ENCODE assay signal across 2 cellular contexts in genomic region chr3:9078561-9079240, GRCh38.
TF ChIP-seq lines count a peak whose summit lies in the region.

No MANE protein-coding gene starts in this region.

TF ChIP-seq in HEK293T, 16 proteins besides CTCF, POLR2A, EP300 and RAD21 (continued from another document):
- TF ChIP-seq PKNOX1 (IDR thresholded peaks at IDR 0.05) (no peak), LEF1 (IDR thresholded peaks at IDR 0.05; ENCODE audit: borderline replicate concordance) (no peak), ARNT (IDR thresholded peaks at IDR 0.05) (no peak), HDGF (IDR thresholded peaks at IDR 0.05; ENCODE audit: borderline replicate concordance) (no peak), TARDBP (IDR thresholded peaks at IDR 0.05) (no peak), BHLHE40 (IDR thresholded peaks at IDR 0.05; ENCODE audit: borderline replicate concordance) (no peak), NFRKB (IDR thresholded peaks at IDR 0.05) (no peak), ZNF384 (IDR thresholded peaks at IDR 0.05) (no peak), FOXK2 (IDR thresholded peaks at IDR 0.05) (no peak)

TF ChIP-seq in K562, 482 proteins besides CTCF, POLR2A, EP300 and RAD21 (continued from another document):
- TF ChIP-seq PHF20 (IDR thresholded peaks at IDR 0.05; ENCODE audit: partially characterized antibody) (no peak), REST (CRISPR knock-in tag; IDR thresholded peaks at IDR 0.05; ENCODE audit: low read depth) (no peak), CREB5 (CRISPR knock-in tag; IDR thresholded peaks at IDR 0.05) (no peak), NCOA4 (IDR thresholded peaks at IDR 0.05; ENCODE audit: partially characterized antibody) (no peak), CBX3 (IDR thresholded peaks at IDR 0.05; ENCODE audit: borderline replicate concordance in 1 of 2, low read length in 2 of 2) (no peak), HDAC3 (IDR thresholded peaks at IDR 0.05; ENCODE audit: borderline replicate concordance, partially characterized antibody) (no peak), BHLHE40 (IDR thresholded peaks at IDR 0.05; ENCODE audit: low read length) (no peak), MAFG (tag; conservative IDR thresholded peaks at IDR 0.05) (peak; percentile 40; the same call in 1 of the 2 replicates), ZNF316 (IDR thresholded peaks at IDR 0.05) (peak; percentile 50; the same call in 1 of the 2 replicates), TEAD4 (IDR thresholded peaks at IDR 0.05; ENCODE audit: low read length) (peak; percentile 15; the same call in 1 of the 2 replicates), TEAD4 (CRISPR knock-in tag; IDR thresholded peaks at IDR 0.05; ENCODE audit: borderline replicate concordance) (no peak), PREB (CRISPR knock-in tag; IDR thresholded peaks at IDR 0.05) (no peak), C11orf30 (IDR thresholded peaks at IDR 0.05; ENCODE audit: low read depth) (peak; percentile 42)
